Comparison of ENCODE assay signal across 9 cellular contexts in the genomic region with DNA sequence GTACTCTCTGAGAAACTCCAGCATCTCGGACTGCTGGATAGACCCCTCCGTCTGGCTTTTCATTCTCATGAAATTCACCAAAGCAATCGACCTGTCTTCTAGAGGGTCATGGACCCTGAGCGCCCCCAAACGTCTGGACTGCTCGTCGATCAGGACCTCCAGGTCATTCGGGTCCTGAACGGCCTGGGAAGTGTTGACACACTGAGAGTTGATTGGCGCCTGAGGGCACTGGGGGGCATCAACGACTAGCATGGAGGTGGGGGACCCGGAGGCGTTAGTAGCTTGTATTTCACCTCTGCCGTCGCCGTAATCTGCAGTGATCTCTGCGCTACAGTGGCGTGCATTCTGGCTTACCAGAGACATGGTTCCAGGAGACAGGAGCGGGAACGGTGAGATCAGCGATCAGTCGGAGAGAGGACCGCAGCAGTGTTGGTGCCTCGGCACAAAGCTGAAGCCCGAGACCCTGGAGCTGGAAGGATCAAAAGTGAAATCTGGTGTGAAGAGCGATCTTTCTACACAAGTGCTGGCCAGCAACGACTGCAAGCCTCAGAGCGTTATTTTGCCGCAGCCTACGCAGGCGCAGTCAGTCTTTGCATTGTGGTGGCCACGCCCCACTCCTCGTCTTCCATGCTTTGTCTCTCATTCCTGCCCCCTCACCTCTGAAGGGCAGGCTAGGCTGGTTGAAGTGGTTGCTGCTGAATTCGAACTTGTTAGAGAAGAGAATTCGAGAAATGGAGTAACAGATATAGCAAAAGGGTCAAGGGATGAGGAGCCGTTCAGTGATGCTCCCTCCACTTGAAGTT. TPM values are rescaled to one million over a fixed set of nuclear protein-coding genes. Genes with fewer than 3 reads are reported as not detected.
DNase-seq lines count a peak whose midpoint lies in the region; ATAC-seq, FAIRE-seq and TF ChIP-seq lines count a peak whose summit lies in the region.
"Had no signal": no experiment of that assay in that cellular context is flagged by ENCODE, and none has a peak within 500 bp of the region (broad histone marks: within the 10 kb centered on the region; RNA-seq: fewer than 3 reads in every experiment).

A gene with protein sequence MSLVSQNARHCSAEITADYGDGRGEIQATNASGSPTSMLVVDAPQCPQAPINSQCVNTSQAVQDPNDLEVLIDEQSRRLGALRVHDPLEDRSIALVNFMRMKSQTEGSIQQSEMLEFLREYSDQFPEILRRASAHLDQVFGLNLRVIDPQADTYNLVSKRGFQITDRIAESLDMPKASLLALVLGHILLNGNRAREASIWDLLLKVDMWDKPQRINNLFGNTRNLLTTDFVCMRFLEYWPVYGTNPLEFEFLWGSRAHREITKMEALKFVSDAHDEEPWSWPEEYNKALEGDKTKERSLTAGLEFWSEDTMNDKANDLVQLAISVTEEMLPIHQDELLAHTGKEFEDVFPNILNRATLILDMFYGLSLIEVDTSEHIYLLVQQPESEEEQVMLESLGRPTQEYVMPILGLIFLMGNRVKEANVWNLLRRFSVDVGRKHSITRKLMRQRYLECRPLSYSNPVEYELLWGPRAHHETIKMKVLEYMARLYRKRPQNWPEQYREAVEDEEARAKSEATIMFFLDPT (minus strand): TSS at position 566 of the 803 bp plus-strand sequence. CDS start 203 bp downstream, at position 363.

- DNase-seq in NCI-H1105 (lab: John Stamatoyannopoulos, UW) (peak; percentile 25), heart right ventricle (peak in 1 of 2 donors; percentile 18), NCI-H2196 treated with DMSO at 0.1 percent for 48 hours (lab: John Stamatoyannopoulos, UW; ENCODE audit: unreplicated experiment) (no peak), UCSD-AML1 (lab: John Stamatoyannopoulos, UW; ENCODE audit: unreplicated experiment) (no peak), RCC 7860 (ENCODE audit: low spot score) (no peak), NOMO-1 (lab: John Stamatoyannopoulos, UW; ENCODE audit: unreplicated experiment in 2 of 2) (no peak)
- DNase-seq in activated T-cell treated with anti-CD3 and anti-CD28 coated beads, Interleukin-2, amount 50 U/mL, for 48 hours, result peak; percentile 20 to 30
- DNase-seq in stimulated activated CD4-positive, alpha-beta T cell treated with anti-CD3 and anti-CD28 coated beads, Interleukin-2, amount 100 ng/mL, for 24 hours, result peak; percentile 18 to 45

- peak within 1 kb of the TSS in 9 of 10 donors; percentile 19 to 50 (median 42) for H3K4me3 ChIP-seq in heart right ventricle

- intact Hi-C loops in heart right ventricle (cut with DNase I), result no loop called here

- no peaks in the 10 kb centered on the region for H3K4me1 ChIP-seq in heart right ventricle

- TF ChIP-seq CTCF in heart right ventricle (IDR thresholded peaks at IDR 0.05), result peak in 1 of 9 donors; percentile 13

- peaks cover 0 to 1% (median 0%) of the 10 kb centered on the region in 7 donors for H3K27me3 ChIP-seq in heart right ventricle

- H3K36me3 ChIP-seq in heart right ventricle, result no peaks in the 10 kb centered on the region

- H3K9me3 ChIP-seq in heart right ventricle, result peaks cover 0 to 4% (median 0%) of the 10 kb centered on the region in 11 donors

- WGBS in heart right ventricle, 2 donors, result 13 to 20% methylated on average over 36 of the region's 36 CpGs

- ATAC-seq in heart right ventricle, result peak in 1 of 8 donors; percentile 62

- no peak within 1 kb of the TSS for H3K27ac ChIP-seq in heart right ventricle

- no peak for FAIRE-seq in RCC 7860 (lab: Jason Lieb, UNC)

RNA-seq across cellular contexts. Expression of the gene that starts here (rescaled TPM):
- under 1 TPM in 2 of 10 donors, not detected in 8; 0.13 to 0.15 TPM for total RNA-seq in heart right ventricle
- polyA plus RNA-seq in heart right ventricle, result under 1 TPM in 1 of 2 donors, not detected in 1; 0.09 TPM
- total RNA-seq: lung microvascular endothelial cell had no signal

Comparison
In these comparisons a context has a peak if more than half of its experiments do, and no peak if none do; other contexts are left out.
1. DNase-seq: peak in NCI-H1105 (single experiment), activated T-cell treated with anti-CD3 and anti-CD28 coated beads, Interleukin-2, amount 50 U/mL, for 48 hours (2 of 2) and stimulated activated CD4-positive, alpha-beta T cell treated with anti-CD3 and anti-CD28 coated beads, Interleukin-2, amount 100 ng/mL, for 24 hours (2 of 2); none in NCI-H2196 treated with DMSO at 0.1 percent for 48 hours (single experiment), UCSD-AML1 (single experiment), RCC 7860 (single experiment) and NOMO-1 (0 of 2).